ENCODE assay signal across 22 cellular contexts in genomic region chr11:28139848-28140415, GRCh38.
"Had no signal": no experiment of that assay in that cellular context is flagged by ENCODE, and none has a peak within 500 bp of the region (broad histone marks: within the 10 kb centered on the region; RNA-seq: fewer than 3 reads in every experiment).

No MANE protein-coding gene starts in this region.

- H3K9me3 Mint-ChIP-seq: stimulated activated effector memory CD8-positive, alpha-beta T cell treated with anti-CD3 and anti-CD28 coated beads, Interleukin-12 subunit alpha, Interleukin-12 subunit beta, amount 100 ng/mL, for 72 hours had no signal

- DNase-seq: activated CD4-positive, alpha-beta memory T cell treated with anti-CD3 and anti-CD28 coated beads, Interleukin-2, amount 10 ng/mL, durations not matched to agents 7 days and 5 days; activated CD4-positive, alpha-beta T cell treated with anti-CD3 and anti-CD28 coated beads, Interleukin-2, amount 10 ng/mL, durations not matched to agents 24 days and 14 days; activated effector memory CD4-positive, alpha-beta T cell treated with Interleukin-2 at 50 U/mL for 16 hours; activated naive CD4-positive, alpha-beta T cell treated with anti-CD3 and anti-CD28 coated beads for 36 hours; activated naive CD8-positive, alpha-beta T cell treated with anti-CD3 and anti-CD28 coated beads, Interleukin-2, amount 10 ng/mL, durations not matched to agents 7 days and 5 days; activated T-cell treated with anti-CD3 and anti-CD28 coated beads, Interleukin-2, amount 50 U/mL, for 72 hours; amniotic stem cell; glutamatergic neuron; left ventricle myocardium superior; pancreas; right cardiac atrium; stimulated activated CD4-positive, alpha-beta T cell treated with anti-CD3 and anti-CD28 coated beads, Interleukin-12 subunit alpha, Interleukin-12 subunit beta, amount 100 ng/mL, for 4 hours; stimulated activated naive CD8-positive, alpha-beta T cell treated with anti-CD3 and anti-CD28 coated beads, Interleukin-15, amount 100 ng/mL, for 72 hours; uterus had no signal

- H3K4me1 Mint-ChIP-seq: activated CD4-positive, alpha-beta memory T cell treated with anti-CD3 and anti-CD28 coated beads, Interleukin-2, amount 10 ng/mL, durations not matched to agents 7 days and 5 days; activated CD4-positive, alpha-beta T cell treated with anti-CD3 and anti-CD28 coated beads, Interleukin-2, amount 10 ng/mL, durations not matched to agents 24 days and 14 days; nephron; stimulated activated effector memory CD8-positive, alpha-beta T cell treated with anti-CD3 and anti-CD28 coated beads, Interleukin-12 subunit alpha, Interleukin-12 subunit beta, amount 100 ng/mL, for 72 hours; stimulated activated naive CD8-positive, alpha-beta T cell treated with anti-CD3 and anti-CD28 coated beads, Interleukin-15, amount 100 ng/mL, for 72 hours had no signal

- H3K27me3 Mint-ChIP-seq: activated CD4-positive, alpha-beta memory T cell treated with anti-CD3 and anti-CD28 coated beads, Interleukin-2, amount 10 ng/mL, durations not matched to agents 7 days and 5 days; activated CD4-positive, alpha-beta T cell treated with anti-CD3 and anti-CD28 coated beads, Interleukin-2, amount 10 ng/mL, durations not matched to agents 24 days and 14 days; activated naive CD8-positive, alpha-beta T cell treated with anti-CD3 and anti-CD28 coated beads, Interleukin-2, amount 10 ng/mL, durations not matched to agents 7 days and 5 days; memory B cell; stimulated activated naive CD8-positive, alpha-beta T cell treated with anti-CD3 and anti-CD28 coated beads, Interleukin-15, amount 100 ng/mL, for 72 hours had no signal

- H3K4me3 Mint-ChIP-seq: activated CD4-positive, alpha-beta memory T cell treated with anti-CD3 and anti-CD28 coated beads, Interleukin-2, amount 10 ng/mL, durations not matched to agents 7 days and 5 days; activated CD4-positive, alpha-beta T cell treated with anti-CD3 and anti-CD28 coated beads, Interleukin-2, amount 10 ng/mL, durations not matched to agents 24 days and 14 days; activated naive CD4-positive, alpha-beta T cell treated with anti-CD3 and anti-CD28 coated beads for 36 hours; activated naive CD8-positive, alpha-beta T cell treated with anti-CD3 and anti-CD28 coated beads, Interleukin-2, amount 10 ng/mL, durations not matched to agents 7 days and 5 days; activated T-cell treated with anti-CD3 and anti-CD28 coated beads, Interleukin-2, amount 50 U/mL, for 72 hours; memory B cell; nephron; stimulated activated effector memory CD8-positive, alpha-beta T cell treated with anti-CD3 and anti-CD28 coated beads, Interleukin-12 subunit alpha, Interleukin-12 subunit beta, amount 100 ng/mL, for 72 hours; stimulated activated naive CD8-positive, alpha-beta T cell treated with anti-CD3 and anti-CD28 coated beads, Interleukin-15, amount 100 ng/mL, for 72 hours had no signal

- H3K27ac ChIP-seq: cardiac muscle cell, hepatocyte, pancreas, suprapubic skin, tibial nerve, uterus had no signal

- H3K27me3 ChIP-seq: cardiac muscle cell, hepatocyte, pancreas, suprapubic skin, tibial nerve, uterus had no signal

- ATAC-seq: activated CD4-positive, CD25-positive, alpha-beta regulatory T cell treated with anti-CD3 and anti-CD28 coated beads, Interleukin-2, amount 50 U/mL, for 24 hours; activated T-cell treated with anti-CD3 and anti-CD28 coated beads, Interleukin-2, amount 50 U/mL, for 72 hours; left ventricle myocardium superior; pancreas; right cardiac atrium; stimulated activated effector memory CD8-positive, alpha-beta T cell treated with anti-CD3 and anti-CD28 coated beads, Interleukin-12 subunit alpha, Interleukin-12 subunit beta, amount 100 ng/mL, for 72 hours; stimulated activated naive CD8-positive, alpha-beta T cell treated with anti-CD3 and anti-CD28 coated beads, Interleukin-15, amount 100 ng/mL, for 72 hours had no signal

- H3K27ac Mint-ChIP-seq: activated CD4-positive, alpha-beta memory T cell treated with anti-CD3 and anti-CD28 coated beads, Interleukin-2, amount 10 ng/mL, durations not matched to agents 7 days and 5 days; activated CD4-positive, alpha-beta T cell treated with anti-CD3 and anti-CD28 coated beads, Interleukin-2, amount 10 ng/mL, durations not matched to agents 24 days and 14 days; activated naive CD4-positive, alpha-beta T cell treated with anti-CD3 and anti-CD28 coated beads for 36 hours; activated naive CD8-positive, alpha-beta T cell treated with anti-CD3 and anti-CD28 coated beads, Interleukin-2, amount 10 ng/mL, durations not matched to agents 7 days and 5 days; activated T-cell treated with anti-CD3 and anti-CD28 coated beads, Interleukin-2, amount 50 U/mL, for 72 hours; memory B cell; nephron; stimulated activated effector memory CD8-positive, alpha-beta T cell treated with anti-CD3 and anti-CD28 coated beads, Interleukin-12 subunit alpha, Interleukin-12 subunit beta, amount 100 ng/mL, for 72 hours; stimulated activated naive CD8-positive, alpha-beta T cell treated with anti-CD3 and anti-CD28 coated beads, Interleukin-15, amount 100 ng/mL, for 72 hours had no signal

- H3K4me1 ChIP-seq: pancreas, suprapubic skin, tibial nerve, uterus had no signal

- H3K36me3 Mint-ChIP-seq: stimulated activated effector memory CD8-positive, alpha-beta T cell treated with anti-CD3 and anti-CD28 coated beads, Interleukin-12 subunit alpha, Interleukin-12 subunit beta, amount 100 ng/mL, for 72 hours had no signal

- H3K4me3 ChIP-seq: cardiac muscle cell, hepatocyte, pancreas, suprapubic skin, tibial nerve, uterus had no signal

- H3K36me3 ChIP-seq: pancreas, uterus had no signal
